Comparison of ENCODE assay signal across 1 cellular context in genomic region chr5:151617841-151618710, GRCh38.
TF ChIP-seq lines count a peak whose summit lies in the region.

No MANE protein-coding gene starts in this region.

TF ChIP-seq in HepG2, 621 proteins besides CTCF, POLR2A, EP300 and RAD21 (continued from another document and continues in another):
- TF ChIP-seq CCDC6 (CRISPR knock-in tag; IDR thresholded peaks at IDR 0.05) = no peak
- peak; percentile 50; the same call in 1 of the 2 replicates for TF ChIP-seq IKZF5 (CRISPR knock-in tag; IDR thresholded peaks at IDR 0.05)
- TF ChIP-seq HMG20B (CRISPR knock-in tag; conservative IDR thresholded peaks at IDR 0.05) = peak; percentile 66
- 0 out of 2 replicates have a peak, but pooled peaks have one; percentile 13 for TF ChIP-seq FOXK2 (IDR thresholded peaks at IDR 0.05)
- TF ChIP-seq SOX13 (IDR thresholded peaks at IDR 0.05) = peak; percentile 89; the same call in 1 of the 2 replicates
- TF ChIP-seq SOX13 (CRISPR knock-in tag; conservative IDR thresholded peaks at IDR 0.05 in 1 of 2, IDR thresholded peaks at IDR 0.05 in 1 of 2) = peak in 1 of 2 experiments; percentile 97; a peak in 2 of 4 replicates
- peak; percentile 90; the same call in 1 of the 2 replicates for TF ChIP-seq NFIC (IDR thresholded peaks at IDR 0.05; ENCODE audit: low read length)
- TF ChIP-seq ZKSCAN8 (CRISPR knock-in tag; IDR thresholded peaks at IDR 0.05; ENCODE audit: borderline replicate concordance) = peak; percentile 67; the same call in 1 of the 2 replicates
- TF ChIP-seq, protein P1, sequence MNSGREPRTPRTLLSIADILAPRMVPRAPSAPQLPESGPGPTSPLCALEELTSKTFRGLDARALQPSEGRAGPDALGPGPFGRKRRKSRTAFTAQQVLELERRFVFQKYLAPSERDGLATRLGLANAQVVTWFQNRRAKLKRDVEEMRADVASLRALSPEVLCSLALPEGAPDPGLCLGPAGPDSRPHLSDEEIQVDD (CRISPR knock-in tag; IDR thresholded peaks at IDR 0.05; ENCODE audit: borderline replicate concordance) = no peak
- TF ChIP-seq MED1 (CRISPR knock-in tag; IDR thresholded peaks at IDR 0.05) = peak; percentile 43
- peak; percentile 55 for TF ChIP-seq SAP130 (CRISPR knock-in tag; IDR thresholded peaks at IDR 0.05; ENCODE audit: low read depth)
- TF ChIP-seq JUNB (CRISPR knock-in tag; IDR thresholded peaks at IDR 0.05; ENCODE audit: borderline replicate concordance) = peak; percentile 97
- no peak for TF ChIP-seq ZSCAN29 (CRISPR knock-in tag; conservative IDR thresholded peaks at IDR 0.05)
- TF ChIP-seq, protein P2, sequence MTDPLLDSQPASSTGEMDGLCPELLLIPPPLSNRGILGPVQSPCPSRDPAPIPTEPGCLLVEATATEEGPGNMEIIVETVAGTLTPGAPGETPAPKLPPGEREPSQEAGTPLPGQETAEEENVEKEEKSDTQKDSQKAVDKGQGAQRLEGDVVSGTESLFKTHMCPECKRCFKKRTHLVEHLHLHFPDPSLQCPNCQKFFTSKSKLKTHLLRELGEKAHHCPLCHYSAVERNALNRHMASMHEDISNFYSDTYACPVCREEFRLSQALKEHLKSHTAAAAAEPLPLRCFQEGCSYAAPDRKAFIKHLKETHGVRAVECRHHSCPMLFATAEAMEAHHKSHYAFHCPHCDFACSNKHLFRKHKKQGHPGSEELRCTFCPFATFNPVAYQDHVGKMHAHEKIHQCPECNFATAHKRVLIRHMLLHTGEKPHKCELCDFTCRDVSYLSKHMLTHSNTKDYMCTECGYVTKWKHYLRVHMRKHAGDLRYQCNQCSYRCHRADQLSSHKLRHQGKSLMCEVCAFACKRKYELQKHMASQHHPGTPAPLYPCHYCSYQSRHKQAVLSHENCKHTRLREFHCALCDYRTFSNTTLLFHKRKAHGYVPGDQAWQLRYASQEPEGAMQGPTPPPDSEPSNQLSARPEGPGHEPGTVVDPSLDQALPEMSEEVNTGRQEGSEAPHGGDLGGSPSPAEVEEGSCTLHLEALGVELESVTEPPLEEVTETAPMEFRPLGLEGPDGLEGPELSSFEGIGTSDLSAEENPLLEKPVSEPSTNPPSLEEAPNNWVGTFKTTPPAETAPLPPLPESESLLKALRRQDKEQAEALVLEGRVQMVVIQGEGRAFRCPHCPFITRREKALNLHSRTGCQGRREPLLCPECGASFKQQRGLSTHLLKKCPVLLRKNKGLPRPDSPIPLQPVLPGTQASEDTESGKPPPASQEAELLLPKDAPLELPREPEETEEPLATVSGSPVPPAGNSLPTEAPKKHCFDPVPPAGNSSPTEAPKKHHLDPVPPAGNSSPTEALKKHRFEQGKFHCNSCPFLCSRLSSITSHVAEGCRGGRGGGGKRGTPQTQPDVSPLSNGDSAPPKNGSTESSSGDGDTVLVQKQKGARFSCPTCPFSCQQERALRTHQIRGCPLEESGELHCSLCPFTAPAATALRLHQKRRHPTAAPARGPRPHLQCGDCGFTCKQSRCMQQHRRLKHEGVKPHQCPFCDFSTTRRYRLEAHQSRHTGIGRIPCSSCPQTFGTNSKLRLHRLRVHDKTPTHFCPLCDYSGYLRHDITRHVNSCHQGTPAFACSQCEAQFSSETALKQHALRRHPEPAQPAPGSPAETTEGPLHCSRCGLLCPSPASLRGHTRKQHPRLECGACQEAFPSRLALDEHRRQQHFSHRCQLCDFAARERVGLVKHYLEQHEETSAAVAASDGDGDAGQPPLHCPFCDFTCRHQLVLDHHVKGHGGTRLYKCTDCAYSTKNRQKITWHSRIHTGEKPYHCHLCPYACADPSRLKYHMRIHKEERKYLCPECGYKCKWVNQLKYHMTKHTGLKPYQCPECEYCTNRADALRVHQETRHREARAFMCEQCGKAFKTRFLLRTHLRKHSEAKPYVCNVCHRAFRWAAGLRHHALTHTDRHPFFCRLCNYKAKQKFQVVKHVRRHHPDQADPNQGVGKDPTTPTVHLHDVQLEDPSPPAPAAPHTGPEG (CRISPR knock-in tag; IDR thresholded peaks at IDR 0.05) = no peak
- peak; percentile 78 for TF ChIP-seq RCOR2 (CRISPR knock-in tag; IDR thresholded peaks at IDR 0.05)
- peak; percentile 80; the same call in 1 of the 2 replicates for TF ChIP-seq ZFP1 (CRISPR knock-in tag; IDR thresholded peaks at IDR 0.05)
- TF ChIP-seq NCOA2 (CRISPR knock-in tag; IDR thresholded peaks at IDR 0.05) = peak; percentile 83
- no peak for TF ChIP-seq ZNF879 (CRISPR knock-in tag; IDR thresholded peaks at IDR 0.05)
- peak; percentile 65 for TF ChIP-seq HDAC1 (CRISPR knock-in tag; IDR thresholded peaks at IDR 0.05)
- peak; percentile 55; the same call in 1 of the 2 replicates for TF ChIP-seq SMARCC2 (IDR thresholded peaks at IDR 0.05)
- no peak for TF ChIP-seq ZNF768 (CRISPR knock-in tag; IDR thresholded peaks at IDR 0.05)
- peak; percentile 53; the same call in 1 of the 2 replicates for TF ChIP-seq THAP11 (CRISPR knock-in tag; IDR thresholded peaks at IDR 0.05)
- peak; percentile 82; the same call in 1 of the 2 replicates for TF ChIP-seq MBD4 (IDR thresholded peaks at IDR 0.05; ENCODE audit: borderline replicate concordance, low read length)
- TF ChIP-seq KAT8 (CRISPR knock-in tag; IDR thresholded peaks at IDR 0.05) = peak; percentile 56
- TF ChIP-seq NR2F6 (IDR thresholded peaks at IDR 0.05) = peak; percentile 74
- no peak for TF ChIP-seq NR2F6 (CRISPR knock-in tag; IDR thresholded peaks at IDR 0.05)
- TF ChIP-seq TEAD3 (CRISPR knock-in tag; optimal IDR thresholded peaks at IDR 0.05; ENCODE audit: borderline replicate concordance) = peak; percentile 79
- peak; percentile 91 for TF ChIP-seq ZNF629 (CRISPR knock-in tag; conservative IDR thresholded peaks at IDR 0.05)
- no peak for TF ChIP-seq MTF1 (CRISPR knock-in tag; IDR thresholded peaks at IDR 0.05)
- 0 out of 2 replicates have a peak, but pooled peaks have one; percentile 29 for TF ChIP-seq POGZ (CRISPR knock-in tag; IDR thresholded peaks at IDR 0.05)
- TF ChIP-seq TFAP4 (IDR thresholded peaks at IDR 0.05; ENCODE audit: borderline replicate concordance, low read depth) = peak; percentile 92
- TF ChIP-seq ZNF660 (CRISPR knock-in tag; IDR thresholded peaks at IDR 0.05; ENCODE audit: borderline replicate concordance, low read depth) = no peak
- TF ChIP-seq CREB3 (CRISPR knock-in tag; IDR thresholded peaks at IDR 0.05) = no peak
- peak; percentile 75; the same call in 1 of the 2 replicates for TF ChIP-seq SMARCE1 (IDR thresholded peaks at IDR 0.05; ENCODE audit: borderline replicate concordance)
- TF ChIP-seq CHD4 (IDR thresholded peaks at IDR 0.05; ENCODE audit: borderline replicate concordance, low read length) = peak; percentile 51; the same call in 1 of the 2 replicates
- TF ChIP-seq RXRB (CRISPR knock-in tag; IDR thresholded peaks at IDR 0.05; ENCODE audit: borderline replicate concordance) = peak; percentile 80
- no peak for TF ChIP-seq ZNF460 (CRISPR knock-in tag; IDR thresholded peaks at IDR 0.05; ENCODE audit: borderline replicate concordance)
- peak; percentile 65; the same call in 1 of the 2 replicates for TF ChIP-seq ZNF362 (CRISPR knock-in tag; IDR thresholded peaks at IDR 0.05; ENCODE audit: borderline replicate concordance)
- TF ChIP-seq, protein P3, sequence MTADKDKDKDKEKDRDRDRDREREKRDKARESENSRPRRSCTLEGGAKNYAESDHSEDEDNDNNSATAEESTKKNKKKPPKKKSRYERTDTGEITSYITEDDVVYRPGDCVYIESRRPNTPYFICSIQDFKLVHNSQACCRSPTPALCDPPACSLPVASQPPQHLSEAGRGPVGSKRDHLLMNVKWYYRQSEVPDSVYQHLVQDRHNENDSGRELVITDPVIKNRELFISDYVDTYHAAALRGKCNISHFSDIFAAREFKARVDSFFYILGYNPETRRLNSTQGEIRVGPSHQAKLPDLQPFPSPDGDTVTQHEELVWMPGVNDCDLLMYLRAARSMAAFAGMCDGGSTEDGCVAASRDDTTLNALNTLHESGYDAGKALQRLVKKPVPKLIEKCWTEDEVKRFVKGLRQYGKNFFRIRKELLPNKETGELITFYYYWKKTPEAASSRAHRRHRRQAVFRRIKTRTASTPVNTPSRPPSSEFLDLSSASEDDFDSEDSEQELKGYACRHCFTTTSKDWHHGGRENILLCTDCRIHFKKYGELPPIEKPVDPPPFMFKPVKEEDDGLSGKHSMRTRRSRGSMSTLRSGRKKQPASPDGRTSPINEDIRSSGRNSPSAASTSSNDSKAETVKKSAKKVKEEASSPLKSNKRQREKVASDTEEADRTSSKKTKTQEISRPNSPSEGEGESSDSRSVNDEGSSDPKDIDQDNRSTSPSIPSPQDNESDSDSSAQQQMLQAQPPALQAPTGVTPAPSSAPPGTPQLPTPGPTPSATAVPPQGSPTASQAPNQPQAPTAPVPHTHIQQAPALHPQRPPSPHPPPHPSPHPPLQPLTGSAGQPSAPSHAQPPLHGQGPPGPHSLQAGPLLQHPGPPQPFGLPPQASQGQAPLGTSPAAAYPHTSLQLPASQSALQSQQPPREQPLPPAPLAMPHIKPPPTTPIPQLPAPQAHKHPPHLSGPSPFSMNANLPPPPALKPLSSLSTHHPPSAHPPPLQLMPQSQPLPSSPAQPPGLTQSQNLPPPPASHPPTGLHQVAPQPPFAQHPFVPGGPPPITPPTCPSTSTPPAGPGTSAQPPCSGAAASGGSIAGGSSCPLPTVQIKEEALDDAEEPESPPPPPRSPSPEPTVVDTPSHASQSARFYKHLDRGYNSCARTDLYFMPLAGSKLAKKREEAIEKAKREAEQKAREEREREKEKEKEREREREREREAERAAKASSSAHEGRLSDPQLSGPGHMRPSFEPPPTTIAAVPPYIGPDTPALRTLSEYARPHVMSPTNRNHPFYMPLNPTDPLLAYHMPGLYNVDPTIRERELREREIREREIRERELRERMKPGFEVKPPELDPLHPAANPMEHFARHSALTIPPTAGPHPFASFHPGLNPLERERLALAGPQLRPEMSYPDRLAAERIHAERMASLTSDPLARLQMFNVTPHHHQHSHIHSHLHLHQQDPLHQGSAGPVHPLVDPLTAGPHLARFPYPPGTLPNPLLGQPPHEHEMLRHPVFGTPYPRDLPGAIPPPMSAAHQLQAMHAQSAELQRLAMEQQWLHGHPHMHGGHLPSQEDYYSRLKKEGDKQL (CRISPR knock-in tag; IDR thresholded peaks at IDR 0.05; ENCODE audit: low read depth) = peak; percentile 94
- TF ChIP-seq HNRNPUL1 (IDR thresholded peaks at IDR 0.05; ENCODE audit: low read depth, low read length) = no peak
- TF ChIP-seq ZBTB25 (CRISPR knock-in tag; IDR thresholded peaks at IDR 0.05) = peak; percentile 28; the same call in 1 of the 2 replicates
- TF ChIP-seq GABPB1 (CRISPR knock-in tag; IDR thresholded peaks at IDR 0.05) = no peak
- no peak for TF ChIP-seq MLLT10 (CRISPR knock-in tag; IDR thresholded peaks at IDR 0.05)
